Comparison of ENCODE assay signal across 1 cellular context in genomic region chr5:126780165-126780827, GRCh38.
TF ChIP-seq lines count a peak whose summit lies in the region.

No MANE protein-coding gene starts in this region.

TF ChIP-seq in H1, 55 proteins besides CTCF, POLR2A, EP300 and RAD21 (continued from another document):
- TF ChIP-seq USF2 (IDR thresholded peaks at IDR 0.05; ENCODE audit: low read length) (no peak), BACH1 (IDR thresholded peaks at IDR 0.05; ENCODE audit: low read length) (no peak), BCL11A (IDR thresholded peaks at IDR 0.05; ENCODE audit: low read depth in 2 of 2, low read length in 2 of 2) (no peak), KDM4A (IDR thresholded peaks at IDR 0.05; ENCODE audit: low read depth, low read length, severe bottlenecking) (no peak), JUND (IDR thresholded peaks at IDR 0.05; ENCODE audit: low read length) (no peak)
TF ChIP-seq in H1: peak in this region for 0.
